In genomic region chr12:123232807-123233504, GRCh38 we compare ENCODE assay signal across 1 cellular context.
TF ChIP-seq lines count a peak whose summit lies in the region.

MPHOSPH9 (minus strand) TSS chr12:123233141; CDS start chr12:123230364, 2,777 bp downstream.
MTRFR (plus strand) TSS chr12:123233436; CDS start chr12:123253675, 20,239 bp downstream.

TF ChIP-seq in WTC11, 78 proteins besides CTCF, POLR2A, EP300 and RAD21 (continued from another document):
- peak; percentile 73 for TF ChIP-seq E2F5 (CRISPR knock-in tag; IDR thresholded peaks at IDR 0.05)
- peak; percentile 49; the same call in 1 of the 2 replicates for TF ChIP-seq GABPB1 (CRISPR knock-in tag; IDR thresholded peaks at IDR 0.05)
- no peak for TF ChIP-seq MXD4 (CRISPR knock-in tag; IDR thresholded peaks at IDR 0.05; ENCODE audit: borderline replicate concordance)
- TF ChIP-seq ZNF138 (CRISPR knock-in tag; conservative IDR thresholded peaks at IDR 0.05) = no peak
- 0 out of 2 replicates have a peak, but pooled peaks have one; percentile 61 for TF ChIP-seq KAT7 (CRISPR knock-in tag; IDR thresholded peaks at IDR 0.05; ENCODE audit: borderline replicate concordance)
- TF ChIP-seq, protein P1, sequence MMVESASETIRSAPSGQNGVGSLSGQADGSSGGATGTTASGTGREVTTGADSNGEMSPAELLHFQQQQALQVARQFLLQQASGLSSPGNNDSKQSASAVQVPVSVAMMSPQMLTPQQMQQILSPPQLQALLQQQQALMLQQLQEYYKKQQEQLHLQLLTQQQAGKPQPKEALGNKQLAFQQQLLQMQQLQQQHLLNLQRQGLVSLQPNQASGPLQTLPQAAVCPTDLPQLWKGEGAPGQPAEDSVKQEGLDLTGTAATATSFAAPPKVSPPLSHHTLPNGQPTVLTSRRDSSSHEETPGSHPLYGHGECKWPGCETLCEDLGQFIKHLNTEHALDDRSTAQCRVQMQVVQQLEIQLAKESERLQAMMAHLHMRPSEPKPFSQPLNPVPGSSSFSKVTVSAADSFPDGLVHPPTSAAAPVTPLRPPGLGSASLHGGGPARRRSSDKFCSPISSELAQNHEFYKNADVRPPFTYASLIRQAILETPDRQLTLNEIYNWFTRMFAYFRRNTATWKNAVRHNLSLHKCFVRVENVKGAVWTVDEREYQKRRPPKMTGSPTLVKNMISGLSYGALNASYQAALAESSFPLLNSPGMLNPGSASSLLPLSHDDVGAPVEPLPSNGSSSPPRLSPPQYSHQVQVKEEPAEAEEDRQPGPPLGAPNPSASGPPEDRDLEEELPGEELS (CRISPR knock-in tag; IDR thresholded peaks at IDR 0.05) = 0 out of 2 replicates have a peak, but pooled peaks have one; percentile 51
- TF ChIP-seq ZNF532 (CRISPR knock-in tag; IDR thresholded peaks at IDR 0.05; ENCODE audit: borderline replicate concordance) = no peak
- TF ChIP-seq ETV6 (CRISPR knock-in tag; IDR thresholded peaks at IDR 0.05) = peak; percentile 84
- no peak for TF ChIP-seq NR3C1 (CRISPR knock-in tag; conservative IDR thresholded peaks at IDR 0.05; ENCODE audit: low read depth)
- no peak for TF ChIP-seq ZBTB21 (CRISPR knock-in tag; IDR thresholded peaks at IDR 0.05; ENCODE audit: borderline replicate concordance)
- TF ChIP-seq ZNF416 (CRISPR knock-in tag; IDR thresholded peaks at IDR 0.05) = peak; percentile 51; the same call in 1 of the 2 replicates
- TF ChIP-seq, protein P2, sequence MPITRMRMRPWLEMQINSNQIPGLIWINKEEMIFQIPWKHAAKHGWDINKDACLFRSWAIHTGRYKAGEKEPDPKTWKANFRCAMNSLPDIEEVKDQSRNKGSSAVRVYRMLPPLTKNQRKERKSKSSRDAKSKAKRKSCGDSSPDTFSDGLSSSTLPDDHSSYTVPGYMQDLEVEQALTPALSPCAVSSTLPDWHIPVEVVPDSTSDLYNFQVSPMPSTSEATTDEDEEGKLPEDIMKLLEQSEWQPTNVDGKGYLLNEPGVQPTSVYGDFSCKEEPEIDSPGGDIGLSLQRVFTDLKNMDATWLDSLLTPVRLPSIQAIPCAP (CRISPR knock-in tag; IDR thresholded peaks at IDR 0.05) = peak; percentile 29; the same call in 1 of the 2 replicates
- TF ChIP-seq, protein P3, sequence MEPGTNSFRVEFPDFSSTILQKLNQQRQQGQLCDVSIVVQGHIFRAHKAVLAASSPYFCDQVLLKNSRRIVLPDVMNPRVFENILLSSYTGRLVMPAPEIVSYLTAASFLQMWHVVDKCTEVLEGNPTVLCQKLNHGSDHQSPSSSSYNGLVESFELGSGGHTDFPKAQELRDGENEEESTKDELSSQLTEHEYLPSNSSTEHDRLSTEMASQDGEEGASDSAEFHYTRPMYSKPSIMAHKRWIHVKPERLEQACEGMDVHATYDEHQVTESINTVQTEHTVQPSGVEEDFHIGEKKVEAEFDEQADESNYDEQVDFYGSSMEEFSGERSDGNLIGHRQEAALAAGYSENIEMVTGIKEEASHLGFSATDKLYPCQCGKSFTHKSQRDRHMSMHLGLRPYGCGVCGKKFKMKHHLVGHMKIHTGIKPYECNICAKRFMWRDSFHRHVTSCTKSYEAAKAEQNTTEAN (CRISPR knock-in tag; IDR thresholded peaks at IDR 0.05) = 0 out of 2 replicates have a peak, but pooled peaks have one; percentile 43
- TF ChIP-seq ZNF232 (CRISPR knock-in tag; IDR thresholded peaks at IDR 0.05) = peak; percentile 93
- no peak for TF ChIP-seq AR (CRISPR knock-in tag; IDR thresholded peaks at IDR 0.05)
- TF ChIP-seq, protein P4, sequence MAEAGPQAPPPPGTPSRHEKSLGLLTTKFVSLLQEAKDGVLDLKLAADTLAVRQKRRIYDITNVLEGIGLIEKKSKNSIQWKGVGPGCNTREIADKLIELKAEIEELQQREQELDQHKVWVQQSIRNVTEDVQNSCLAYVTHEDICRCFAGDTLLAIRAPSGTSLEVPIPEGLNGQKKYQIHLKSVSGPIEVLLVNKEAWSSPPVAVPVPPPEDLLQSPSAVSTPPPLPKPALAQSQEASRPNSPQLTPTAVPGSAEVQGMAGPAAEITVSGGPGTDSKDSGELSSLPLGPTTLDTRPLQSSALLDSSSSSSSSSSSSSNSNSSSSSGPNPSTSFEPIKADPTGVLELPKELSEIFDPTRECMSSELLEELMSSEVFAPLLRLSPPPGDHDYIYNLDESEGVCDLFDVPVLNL (CRISPR knock-in tag; IDR thresholded peaks at IDR 0.05; ENCODE audit: borderline replicate concordance, low read depth) = peak; percentile 10; the same call in 1 of the 2 replicates
- TF ChIP-seq CREM (CRISPR knock-in tag; IDR thresholded peaks at IDR 0.05) = peak; percentile 43
- peak; percentile 83; the same call in 1 of the 2 replicates for TF ChIP-seq ZMAT4 (CRISPR knock-in tag; IDR thresholded peaks at IDR 0.05)
- TF ChIP-seq TEAD1 (CRISPR knock-in tag; IDR thresholded peaks at IDR 0.05) = peak; percentile 79; the same call in 1 of the 2 replicates
- TF ChIP-seq GRHL2 (CRISPR knock-in tag; IDR thresholded peaks at IDR 0.05; ENCODE audit: insufficient replicate concordance, severe bottlenecking) = no peak
- TF ChIP-seq FOXP1 (CRISPR knock-in tag; IDR thresholded peaks at IDR 0.05; ENCODE audit: borderline replicate concordance) = peak; percentile 23; the same call in 1 of the 2 replicates
- no peak for TF ChIP-seq NFATC4 (CRISPR knock-in tag; IDR thresholded peaks at IDR 0.05)
- peak; percentile 99 for TF ChIP-seq MYBL2 (CRISPR knock-in tag; IDR thresholded peaks at IDR 0.05)
TF ChIP-seq in WTC11: peak in this region for 24.
